ENCODE assay signal across 17 cellular contexts in genomic region chr4:81084624-81085023, GRCh38. TPM values are rescaled to one million over a fixed set of nuclear protein-coding genes. Genes with fewer than 3 reads are reported as not detected.
"Had no signal": no experiment of that assay in that cellular context is flagged by ENCODE, and none has a peak within 500 bp of the region (broad histone marks: within the 10 kb centered on the region; RNA-seq: fewer than 3 reads in every experiment).

No MANE protein-coding gene starts in this region.

- ATAC-seq: activated CD4-positive, CD25-positive, alpha-beta regulatory T cell treated with anti-CD3 and anti-CD28 coated beads, Interleukin-2, amount 50 U/mL, for 24 hours; psoas muscle; sciatic nerve; stimulated activated naive CD8-positive, alpha-beta T cell treated with anti-CD3 and anti-CD28 coated beads, Interleukin-15, amount 100 ng/mL, for 72 hours; T-cell had no signal

- H3K36me3 ChIP-seq: upper lobe of left lung had no signal

- H3K27me3 Mint-ChIP-seq: activated naive CD8-positive, alpha-beta T cell treated with anti-CD3 and anti-CD28 coated beads, Interleukin-2, amount 10 ng/mL, durations not matched to agents 7 days and 5 days; stimulated activated naive CD8-positive, alpha-beta T cell treated with anti-CD3 and anti-CD28 coated beads, Interleukin-15, amount 100 ng/mL, for 72 hours had no signal

- DNase-seq: activated CD4-positive, alpha-beta T cell treated with anti-CD3 and anti-CD28 coated beads, Interleukin-2, amount 50 U/mL, for 1 hour; activated naive CD4-positive, alpha-beta T cell; activated naive CD8-positive, alpha-beta T cell treated with anti-CD3 and anti-CD28 coated beads, Interleukin-2, amount 10 ng/mL, durations not matched to agents 7 days and 5 days; activated T-cell treated with anti-CD3 and anti-CD28 coated beads for 4 hours; anterior cingulate cortex; effector memory CD4-positive, alpha-beta T cell; hippocampal formation; psoas muscle; stimulated activated naive CD8-positive, alpha-beta T cell treated with anti-CD3 and anti-CD28 coated beads, Interleukin-15, amount 100 ng/mL, for 72 hours; T-cell; T1000; testis; upper lobe of left lung had no signal

- H3K27ac Mint-ChIP-seq: activated naive CD8-positive, alpha-beta T cell treated with anti-CD3 and anti-CD28 coated beads, Interleukin-2, amount 10 ng/mL, durations not matched to agents 7 days and 5 days; stimulated activated naive CD8-positive, alpha-beta T cell treated with anti-CD3 and anti-CD28 coated beads, Interleukin-15, amount 100 ng/mL, for 72 hours; T-cell had no signal

- H3K4me1 Mint-ChIP-seq: activated naive CD8-positive, alpha-beta T cell treated with anti-CD3 and anti-CD28 coated beads, Interleukin-2, amount 10 ng/mL, durations not matched to agents 7 days and 5 days; stimulated activated naive CD8-positive, alpha-beta T cell treated with anti-CD3 and anti-CD28 coated beads, Interleukin-15, amount 100 ng/mL, for 72 hours; T-cell had no signal

- H3K27ac ChIP-seq: psoas muscle, testis, upper lobe of left lung had no signal

- H3K9me3 ChIP-seq: psoas muscle, testis, upper lobe of left lung had no signal

- H3K36me3 Mint-ChIP-seq: activated naive CD8-positive, alpha-beta T cell treated with anti-CD3 and anti-CD28 coated beads, Interleukin-2, amount 10 ng/mL, durations not matched to agents 7 days and 5 days; T-cell had no signal

- H3K4me3 Mint-ChIP-seq: activated naive CD8-positive, alpha-beta T cell treated with anti-CD3 and anti-CD28 coated beads, Interleukin-2, amount 10 ng/mL, durations not matched to agents 7 days and 5 days; stimulated activated naive CD8-positive, alpha-beta T cell treated with anti-CD3 and anti-CD28 coated beads, Interleukin-15, amount 100 ng/mL, for 72 hours; T-cell had no signal

- H3K4me1 ChIP-seq: psoas muscle, testis, upper lobe of left lung had no signal

- H3K27me3 ChIP-seq: testis, upper lobe of left lung had no signal

- H3K9me3 Mint-ChIP-seq: T-cell had no signal

- H3K4me3 ChIP-seq: psoas muscle, testis, upper lobe of left lung had no signal

RNA-seq across cellular contexts. Expression of gene BMP3, which starts 54.1 kb away (rescaled TPM):
- total RNA-seq: activated naive CD8-positive, alpha-beta T cell treated with anti-CD3 and anti-CD28 coated beads, Interleukin-2, amount 10 ng/mL, durations not matched to agents 7 days and 5 days; mesenteric fat pad; osteoblast had no signal
